In the genomic region with DNA sequence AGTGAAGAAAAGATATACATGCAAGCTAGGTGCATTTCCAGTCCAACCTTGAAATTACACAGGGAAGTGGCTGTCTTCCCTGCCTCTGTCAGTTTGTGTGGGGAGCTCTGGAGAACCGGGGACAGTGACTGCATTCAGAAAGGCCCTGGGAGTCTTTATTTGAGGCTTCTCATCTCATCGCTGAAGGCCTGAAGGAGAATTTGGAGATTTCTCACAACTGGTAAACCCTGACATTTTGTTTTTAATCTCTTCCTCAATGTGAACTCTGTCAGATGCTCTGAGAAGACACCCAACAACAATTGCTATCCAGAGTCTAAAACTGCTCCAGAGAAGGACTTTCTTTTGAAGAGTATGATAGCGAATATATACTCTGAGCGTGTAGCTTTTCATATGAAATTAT, we compare ENCODE assay signal across 14 cellular contexts.
DNase-seq lines count a peak whose midpoint lies in the region; ATAC-seq lines count a peak whose summit lies in the region.
"Had no signal": no experiment of that assay in that cellular context is flagged by ENCODE, and none has a peak within 500 bp of the region (broad histone marks: within the 10 kb centered on the region; RNA-seq: fewer than 3 reads in every experiment).

No MANE protein-coding gene starts in this region.

- peak overlapping the region; percentile 94 for H3K27ac ChIP-seq in caudate nucleus (ENCODE audit: low read depth, low read length)
- H3K27ac ChIP-seq: BLaER1, HL-60 had no signal

- DNase-seq in caudate nucleus (lab: John Stamatoyannopoulos, UW) (no peak), inferior parietal cortex (ENCODE audit: extremely low spot score) (peak; percentile 50), pons (ENCODE audit: low spot score) (peak; percentile 61), NCI-H524 (lab: John Stamatoyannopoulos, UW) (no peak)
- DNase-seq: AML-193; CD4-positive, alpha-beta memory T cell; DMS153; DMS79; GDM1 had no signal

- no peak for ATAC-seq in GM19463 (IDR thresholded peaks at IDR 0.05; ENCODE audit: unreplicated experiment)
- ATAC-seq in GM21528 (IDR thresholded peaks at IDR 0.05; ENCODE audit: low FRiP score, unreplicated experiment), result no peak
- ATAC-seq in HG03342 (IDR thresholded peaks at IDR 0.05; ENCODE audit: unreplicated experiment), result no peak

Comparison
In these comparisons a context has a peak if more than half of its experiments do, and no peak if none do; other contexts are left out.
1. DNase-seq: peak in inferior parietal cortex (single experiment) and pons (single experiment); none in caudate nucleus (0 of 61) and NCI-H524 (0 of 2).